Comparison of ENCODE assay signal across 8 cellular contexts in genomic region chr1:32208891-32209309, GRCh38. TPM values are rescaled to one million over a fixed set of nuclear protein-coding genes. Genes with fewer than 3 reads are reported as not detected.
DNase-seq lines count a peak whose midpoint lies in the region; ATAC-seq and TF ChIP-seq lines count a peak whose summit lies in the region.

DCDC2B (plus strand) TSS chr1:32209089; CDS start chr1:32209094, 5 bp downstream.

- H3K36me3 Mint-ChIP-seq in activated naive CD8-positive, alpha-beta T cell treated with anti-CD3 and anti-CD28 coated beads for 36 hours = peaks cover 13% of the 10 kb centered on the region
- H3K36me3 Mint-ChIP-seq in activated naive CD8-positive, alpha-beta T cell treated with anti-CD3 and anti-CD28 coated beads, Interleukin-2, amount 50 U/mL, for 24 hours (ENCODE audit: low read depth) = peaks cover 7% of the 10 kb centered on the region

- H3K4me3 Mint-ChIP-seq in activated naive CD8-positive, alpha-beta T cell treated with anti-CD3 and anti-CD28 coated beads for 36 hours = no peak within 1 kb of the TSS
- H3K4me3 Mint-ChIP-seq in activated naive CD8-positive, alpha-beta T cell treated with anti-CD3 and anti-CD28 coated beads, Interleukin-2, amount 50 U/mL, for 24 hours = no peak within 1 kb of the TSS

- H3K9me3 Mint-ChIP-seq in activated naive CD8-positive, alpha-beta T cell treated with anti-CD3 and anti-CD28 coated beads for 36 hours = no peaks in the 10 kb centered on the region
- no peaks in the 10 kb centered on the region for H3K9me3 Mint-ChIP-seq in activated naive CD8-positive, alpha-beta T cell treated with anti-CD3 and anti-CD28 coated beads, Interleukin-2, amount 50 U/mL, for 24 hours

- H3K4me1 Mint-ChIP-seq in activated naive CD8-positive, alpha-beta T cell treated with anti-CD3 and anti-CD28 coated beads for 36 hours = peaks cover 12% of the 10 kb centered on the region
- H3K4me1 Mint-ChIP-seq in activated naive CD8-positive, alpha-beta T cell treated with anti-CD3 and anti-CD28 coated beads, Interleukin-2, amount 50 U/mL, for 24 hours = peaks cover 25% of the 10 kb centered on the region

- no peaks in the 10 kb centered on the region for H3K27me3 Mint-ChIP-seq in activated naive CD8-positive, alpha-beta T cell treated with anti-CD3 and anti-CD28 coated beads for 36 hours
- no peaks in the 10 kb centered on the region for H3K27me3 Mint-ChIP-seq in activated naive CD8-positive, alpha-beta T cell treated with anti-CD3 and anti-CD28 coated beads, Interleukin-2, amount 50 U/mL, for 24 hours

- no peak for DNase-seq in activated naive CD8-positive, alpha-beta T cell treated with anti-CD3 and anti-CD28 coated beads for 36 hours
- no peak for DNase-seq in activated naive CD8-positive, alpha-beta T cell treated with anti-CD3 and anti-CD28 coated beads, Interleukin-2, amount 50 U/mL, for 24 hours
- DNase-seq in NCI-H748 treated with DMSO at 0.1 percent for 48 hours (lab: John Stamatoyannopoulos, UW) = peak; percentile 57
- peak; percentile 46 for DNase-seq in fibroblast of mammary gland (ENCODE audit: low read depth)
- peak; percentile 83 for DNase-seq in ureter (ENCODE audit: low spot score)
- no peak for DNase-seq in NCI-H1930 (lab: John Stamatoyannopoulos, UW)

- no peak within 1 kb of the TSS for H3K4me3 ChIP-seq in fibroblast of mammary gland (ENCODE audit: control insufficient read depth, low read depth, low read length)

- TF ChIP-seq CTCF in fibroblast of mammary gland (conservative IDR thresholded peaks at IDR 0.05; ENCODE audit: control insufficient read depth, insufficient read depth, low read depth, low read length) = no peak

- ATAC-seq in activated naive CD8-positive, alpha-beta T cell treated with anti-CD3 and anti-CD28 coated beads, Interleukin-2, amount 50 U/mL, for 24 hours = no peak
- ATAC-seq in GM21576 (IDR thresholded peaks at IDR 0.05; ENCODE audit: unreplicated experiment) (no peak), GM18520 (IDR thresholded peaks at IDR 0.05; ENCODE audit: unreplicated experiment) (no peak)

- peak within 1 kb of the TSS; percentile 29 for H3K27ac Mint-ChIP-seq in activated naive CD8-positive, alpha-beta T cell treated with anti-CD3 and anti-CD28 coated beads for 36 hours
- H3K27ac Mint-ChIP-seq in activated naive CD8-positive, alpha-beta T cell treated with anti-CD3 and anti-CD28 coated beads, Interleukin-2, amount 50 U/mL, for 24 hours = no peak within 1 kb of the TSS

RNA-seq across cellular contexts. Expression of gene DCDC2B, which starts in this region (rescaled TPM):
- not detected for total RNA-seq in activated naive CD8-positive, alpha-beta T cell treated with anti-CD3 and anti-CD28 coated beads for 36 hours
- total RNA-seq in ureter = not detected

Comparison
In these comparisons a context has a peak if more than half of its experiments do, and no peak if none do; other contexts are left out.
1. Peak in DNase-seq in ureter; RNA of the gene not detected or under 1 TPM.
2. DNase-seq: peak in NCI-H748 treated with DMSO at 0.1 percent for 48 hours (single experiment) and fibroblast of mammary gland (single experiment); none in activated naive CD8-positive, alpha-beta T cell treated with anti-CD3 and anti-CD28 coated beads for 36 hours (single experiment), activated naive CD8-positive, alpha-beta T cell treated with anti-CD3 and anti-CD28 coated beads, Interleukin-2, amount 50 U/mL, for 24 hours (single experiment) and NCI-H1930 (0 of 2).